In genomic region chr22:36368359-36368983, GRCh38 we compare ENCODE assay signal across 1 cellular context.
TF ChIP-seq lines count a peak whose summit lies in the region.

No MANE protein-coding gene starts in this region.

TF ChIP-seq in K562, 482 proteins besides CTCF, POLR2A, EP300 and RAD21 (continued from another document and continues in another):
- TF ChIP-seq, protein P1, sequence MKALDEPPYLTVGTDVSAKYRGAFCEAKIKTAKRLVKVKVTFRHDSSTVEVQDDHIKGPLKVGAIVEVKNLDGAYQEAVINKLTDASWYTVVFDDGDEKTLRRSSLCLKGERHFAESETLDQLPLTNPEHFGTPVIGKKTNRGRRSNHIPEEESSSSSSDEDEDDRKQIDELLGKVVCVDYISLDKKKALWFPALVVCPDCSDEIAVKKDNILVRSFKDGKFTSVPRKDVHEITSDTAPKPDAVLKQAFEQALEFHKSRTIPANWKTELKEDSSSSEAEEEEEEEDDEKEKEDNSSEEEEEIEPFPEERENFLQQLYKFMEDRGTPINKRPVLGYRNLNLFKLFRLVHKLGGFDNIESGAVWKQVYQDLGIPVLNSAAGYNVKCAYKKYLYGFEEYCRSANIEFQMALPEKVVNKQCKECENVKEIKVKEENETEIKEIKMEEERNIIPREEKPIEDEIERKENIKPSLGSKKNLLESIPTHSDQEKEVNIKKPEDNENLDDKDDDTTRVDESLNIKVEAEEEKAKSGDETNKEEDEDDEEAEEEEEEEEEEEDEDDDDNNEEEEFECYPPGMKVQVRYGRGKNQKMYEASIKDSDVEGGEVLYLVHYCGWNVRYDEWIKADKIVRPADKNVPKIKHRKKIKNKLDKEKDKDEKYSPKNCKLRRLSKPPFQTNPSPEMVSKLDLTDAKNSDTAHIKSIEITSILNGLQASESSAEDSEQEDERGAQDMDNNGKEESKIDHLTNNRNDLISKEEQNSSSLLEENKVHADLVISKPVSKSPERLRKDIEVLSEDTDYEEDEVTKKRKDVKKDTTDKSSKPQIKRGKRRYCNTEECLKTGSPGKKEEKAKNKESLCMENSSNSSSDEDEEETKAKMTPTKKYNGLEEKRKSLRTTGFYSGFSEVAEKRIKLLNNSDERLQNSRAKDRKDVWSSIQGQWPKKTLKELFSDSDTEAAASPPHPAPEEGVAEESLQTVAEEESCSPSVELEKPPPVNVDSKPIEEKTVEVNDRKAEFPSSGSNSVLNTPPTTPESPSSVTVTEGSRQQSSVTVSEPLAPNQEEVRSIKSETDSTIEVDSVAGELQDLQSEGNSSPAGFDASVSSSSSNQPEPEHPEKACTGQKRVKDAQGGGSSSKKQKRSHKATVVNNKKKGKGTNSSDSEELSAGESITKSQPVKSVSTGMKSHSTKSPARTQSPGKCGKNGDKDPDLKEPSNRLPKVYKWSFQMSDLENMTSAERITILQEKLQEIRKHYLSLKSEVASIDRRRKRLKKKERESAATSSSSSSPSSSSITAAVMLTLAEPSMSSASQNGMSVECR (CRISPR knock-in tag; IDR thresholded peaks at IDR 0.05): no peak
- TF ChIP-seq MLLT1 (IDR thresholded peaks at IDR 0.05) (peak in 1 of 2 experiments; percentile 89; a peak in 2 of 4 replicates), PPARD (CRISPR knock-in tag; IDR thresholded peaks at IDR 0.05) (no peak), BMI1 (IDR thresholded peaks at IDR 0.05; ENCODE audit: low read length) (no peak), CCNT2 (IDR thresholded peaks at IDR 0.05; ENCODE audit: borderline replicate concordance, extremely low read depth, insufficient read length, low read depth, low read length) (peak; percentile 72), RBM25 (IDR thresholded peaks at IDR 0.05; ENCODE audit: low read depth, low read length, severe bottlenecking) (no peak), ZNF695 (CRISPR knock-in tag; IDR thresholded peaks at IDR 0.05) (no peak), ZKSCAN1 (IDR thresholded peaks at IDR 0.05; ENCODE audit: low read depth, low read length) (peak; percentile 90), FUS (optimal IDR thresholded peaks at IDR 0.05; ENCODE audit: low read depth, low read length) (no peak), CGGBP1 (CRISPR knock-in tag; IDR thresholded peaks at IDR 0.05) (no peak), FOXA1 (IDR thresholded peaks at IDR 0.05; ENCODE audit: borderline replicate concordance) (no peak), ZNF217 (CRISPR knock-in tag; IDR thresholded peaks at IDR 0.05) (no peak), HNRNPK (IDR thresholded peaks at IDR 0.05; ENCODE audit: low read depth, low read length, poor library complexity, severe bottlenecking) (no peak), FIP1L1 (IDR thresholded peaks at IDR 0.05; ENCODE audit: low read depth, low read length, poor library complexity, severe bottlenecking) (no peak), TAL1 (IDR thresholded peaks at IDR 0.05) (peak; percentile 99), ZNF347 (CRISPR knock-in tag; IDR thresholded peaks at IDR 0.05; ENCODE audit: low read depth) (no peak), PTBP1 (IDR thresholded peaks at IDR 0.05; ENCODE audit: low read depth, low read length) (peak; percentile 61; the same call in 1 of the 2 replicates), ZNF57 (CRISPR knock-in tag; IDR thresholded peaks at IDR 0.05) (no peak), ZNF282 (CRISPR knock-in tag; IDR thresholded peaks at IDR 0.05) (no peak), ARID1B (IDR thresholded peaks at IDR 0.05) (peak; percentile 99), ZNF766 (CRISPR knock-in tag; conservative IDR thresholded peaks at IDR 0.05) (peak; percentile 86; the same call in 1 of the 2 replicates), ID3 (CRISPR knock-in tag; IDR thresholded peaks at IDR 0.05) (no peak), ID3 (tag; IDR thresholded peaks at IDR 0.05) (peak; percentile 77; the same call in 1 of the 2 replicates), ZNF280B (CRISPR knock-in tag; IDR thresholded peaks at IDR 0.05) (no peak), THAP7 (CRISPR knock-in tag; IDR thresholded peaks at IDR 0.05) (no peak), NUFIP1 (IDR thresholded peaks at IDR 0.05; ENCODE audit: partially characterized antibody) (no peak), SRSF7 (optimal IDR thresholded peaks at IDR 0.05; ENCODE audit: low read depth, low read length) (no peak), NFE2L1 (tag; IDR thresholded peaks at IDR 0.05; ENCODE audit: borderline replicate concordance, low read depth) (no peak), MTF1 (CRISPR knock-in tag; IDR thresholded peaks at IDR 0.05; ENCODE audit: borderline replicate concordance) (no peak), OTX1 (CRISPR knock-in tag; IDR thresholded peaks at IDR 0.05) (no peak), HLTF (IDR thresholded peaks at IDR 0.05) (peak; percentile 82; the same call in 1 of the 2 replicates), MCM7 (IDR thresholded peaks at IDR 0.05) (no peak), ZFX (CRISPR knock-in tag; IDR thresholded peaks at IDR 0.05) (no peak), SMARCE1 (IDR thresholded peaks at IDR 0.05) (peak; percentile 93), ZNF165 (CRISPR knock-in tag; IDR thresholded peaks at IDR 0.05; ENCODE audit: borderline replicate concordance) (no peak), NFRKB (IDR thresholded peaks at IDR 0.05; ENCODE audit: low read depth) (no peak), BRF1 (IDR thresholded peaks at IDR 0.05; ENCODE audit: borderline replicate concordance, extremely low read depth, insufficient read length) (no peak), TAF1 (IDR thresholded peaks at IDR 0.05; ENCODE audit: control insufficient read depth, extremely low read depth, insufficient read depth, low read length, severe bottlenecking) (peak; percentile 70), TARDBP (IDR thresholded peaks at IDR 0.05) (no peak)
- TF ChIP-seq, protein P2, sequence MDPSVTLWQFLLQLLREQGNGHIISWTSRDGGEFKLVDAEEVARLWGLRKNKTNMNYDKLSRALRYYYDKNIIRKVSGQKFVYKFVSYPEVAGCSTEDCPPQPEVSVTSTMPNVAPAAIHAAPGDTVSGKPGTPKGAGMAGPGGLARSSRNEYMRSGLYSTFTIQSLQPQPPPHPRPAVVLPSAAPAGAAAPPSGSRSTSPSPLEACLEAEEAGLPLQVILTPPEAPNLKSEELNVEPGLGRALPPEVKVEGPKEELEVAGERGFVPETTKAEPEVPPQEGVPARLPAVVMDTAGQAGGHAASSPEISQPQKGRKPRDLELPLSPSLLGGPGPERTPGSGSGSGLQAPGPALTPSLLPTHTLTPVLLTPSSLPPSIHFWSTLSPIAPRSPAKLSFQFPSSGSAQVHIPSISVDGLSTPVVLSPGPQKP (CRISPR knock-in tag; IDR thresholded peaks at IDR 0.05): no peak
- TF ChIP-seq, protein P3, sequence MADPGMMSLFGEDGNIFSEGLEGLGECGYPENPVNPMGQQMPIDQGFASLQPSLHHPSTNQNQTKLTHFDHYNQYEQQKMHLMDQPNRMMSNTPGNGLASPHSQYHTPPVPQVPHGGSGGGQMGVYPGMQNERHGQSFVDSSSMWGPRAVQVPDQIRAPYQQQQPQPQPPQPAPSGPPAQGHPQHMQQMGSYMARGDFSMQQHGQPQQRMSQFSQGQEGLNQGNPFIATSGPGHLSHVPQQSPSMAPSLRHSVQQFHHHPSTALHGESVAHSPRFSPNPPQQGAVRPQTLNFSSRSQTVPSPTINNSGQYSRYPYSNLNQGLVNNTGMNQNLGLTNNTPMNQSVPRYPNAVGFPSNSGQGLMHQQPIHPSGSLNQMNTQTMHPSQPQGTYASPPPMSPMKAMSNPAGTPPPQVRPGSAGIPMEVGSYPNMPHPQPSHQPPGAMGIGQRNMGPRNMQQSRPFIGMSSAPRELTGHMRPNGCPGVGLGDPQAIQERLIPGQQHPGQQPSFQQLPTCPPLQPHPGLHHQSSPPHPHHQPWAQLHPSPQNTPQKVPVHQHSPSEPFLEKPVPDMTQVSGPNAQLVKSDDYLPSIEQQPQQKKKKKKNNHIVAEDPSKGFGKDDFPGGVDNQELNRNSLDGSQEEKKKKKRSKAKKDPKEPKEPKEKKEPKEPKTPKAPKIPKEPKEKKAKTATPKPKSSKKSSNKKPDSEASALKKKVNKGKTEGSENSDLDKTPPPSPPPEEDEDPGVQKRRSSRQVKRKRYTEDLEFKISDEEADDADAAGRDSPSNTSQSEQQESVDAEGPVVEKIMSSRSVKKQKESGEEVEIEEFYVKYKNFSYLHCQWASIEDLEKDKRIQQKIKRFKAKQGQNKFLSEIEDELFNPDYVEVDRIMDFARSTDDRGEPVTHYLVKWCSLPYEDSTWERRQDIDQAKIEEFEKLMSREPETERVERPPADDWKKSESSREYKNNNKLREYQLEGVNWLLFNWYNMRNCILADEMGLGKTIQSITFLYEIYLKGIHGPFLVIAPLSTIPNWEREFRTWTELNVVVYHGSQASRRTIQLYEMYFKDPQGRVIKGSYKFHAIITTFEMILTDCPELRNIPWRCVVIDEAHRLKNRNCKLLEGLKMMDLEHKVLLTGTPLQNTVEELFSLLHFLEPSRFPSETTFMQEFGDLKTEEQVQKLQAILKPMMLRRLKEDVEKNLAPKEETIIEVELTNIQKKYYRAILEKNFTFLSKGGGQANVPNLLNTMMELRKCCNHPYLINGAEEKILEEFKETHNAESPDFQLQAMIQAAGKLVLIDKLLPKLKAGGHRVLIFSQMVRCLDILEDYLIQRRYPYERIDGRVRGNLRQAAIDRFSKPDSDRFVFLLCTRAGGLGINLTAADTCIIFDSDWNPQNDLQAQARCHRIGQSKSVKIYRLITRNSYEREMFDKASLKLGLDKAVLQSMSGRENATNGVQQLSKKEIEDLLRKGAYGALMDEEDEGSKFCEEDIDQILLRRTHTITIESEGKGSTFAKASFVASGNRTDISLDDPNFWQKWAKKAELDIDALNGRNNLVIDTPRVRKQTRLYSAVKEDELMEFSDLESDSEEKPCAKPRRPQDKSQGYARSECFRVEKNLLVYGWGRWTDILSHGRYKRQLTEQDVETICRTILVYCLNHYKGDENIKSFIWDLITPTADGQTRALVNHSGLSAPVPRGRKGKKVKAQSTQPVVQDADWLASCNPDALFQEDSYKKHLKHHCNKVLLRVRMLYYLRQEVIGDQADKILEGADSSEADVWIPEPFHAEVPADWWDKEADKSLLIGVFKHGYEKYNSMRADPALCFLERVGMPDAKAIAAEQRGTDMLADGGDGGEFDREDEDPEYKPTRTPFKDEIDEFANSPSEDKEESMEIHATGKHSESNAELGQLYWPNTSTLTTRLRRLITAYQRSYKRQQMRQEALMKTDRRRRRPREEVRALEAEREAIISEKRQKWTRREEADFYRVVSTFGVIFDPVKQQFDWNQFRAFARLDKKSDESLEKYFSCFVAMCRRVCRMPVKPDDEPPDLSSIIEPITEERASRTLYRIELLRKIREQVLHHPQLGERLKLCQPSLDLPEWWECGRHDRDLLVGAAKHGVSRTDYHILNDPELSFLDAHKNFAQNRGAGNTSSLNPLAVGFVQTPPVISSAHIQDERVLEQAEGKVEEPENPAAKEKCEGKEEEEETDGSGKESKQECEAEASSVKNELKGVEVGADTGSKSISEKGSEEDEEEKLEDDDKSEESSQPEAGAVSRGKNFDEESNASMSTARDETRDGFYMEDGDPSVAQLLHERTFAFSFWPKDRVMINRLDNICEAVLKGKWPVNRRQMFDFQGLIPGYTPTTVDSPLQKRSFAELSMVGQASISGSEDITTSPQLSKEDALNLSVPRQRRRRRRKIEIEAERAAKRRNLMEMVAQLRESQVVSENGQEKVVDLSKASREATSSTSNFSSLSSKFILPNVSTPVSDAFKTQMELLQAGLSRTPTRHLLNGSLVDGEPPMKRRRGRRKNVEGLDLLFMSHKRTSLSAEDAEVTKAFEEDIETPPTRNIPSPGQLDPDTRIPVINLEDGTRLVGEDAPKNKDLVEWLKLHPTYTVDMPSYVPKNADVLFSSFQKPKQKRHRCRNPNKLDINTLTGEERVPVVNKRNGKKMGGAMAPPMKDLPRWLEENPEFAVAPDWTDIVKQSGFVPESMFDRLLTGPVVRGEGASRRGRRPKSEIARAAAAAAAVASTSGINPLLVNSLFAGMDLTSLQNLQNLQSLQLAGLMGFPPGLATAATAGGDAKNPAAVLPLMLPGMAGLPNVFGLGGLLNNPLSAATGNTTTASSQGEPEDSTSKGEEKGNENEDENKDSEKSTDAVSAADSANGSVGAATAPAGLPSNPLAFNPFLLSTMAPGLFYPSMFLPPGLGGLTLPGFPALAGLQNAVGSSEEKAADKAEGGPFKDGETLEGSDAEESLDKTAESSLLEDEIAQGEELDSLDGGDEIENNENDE (IDR thresholded peaks at IDR 0.05; ENCODE audit: low read depth, low read length): no peak
